In genomic region chr17:1713878-1714487, GRCh38 we compare ENCODE assay signal across 8 cellular contexts. TPM values are rescaled to one million over a fixed set of nuclear protein-coding genes. Genes with fewer than 3 reads are reported as not detected.
DNase-seq lines count a peak whose midpoint lies in the region; ATAC-seq and TF ChIP-seq lines count a peak whose summit lies in the region.

No MANE protein-coding gene starts in this region.

- H3K9me3 Mint-ChIP-seq in natural killer cell treated with Interleukin-12 subunit alpha and Interleukin-12 subunit beta and Interleukin-15 and Interleukin-18, amount 100 ng/mL, for 72 hours, result no peaks in the 10 kb centered on the region

- H3K27me3 ChIP-seq in heart right ventricle, result peaks cover 0 to 11% (median 0%) of the 10 kb centered on the region in 7 donors

- WGBS in heart right ventricle, 2 donors, result 8 to 18% methylated on average over 11 of the region's 11 CpGs

- H3K9me3 ChIP-seq in heart right ventricle, result no peaks in the 10 kb centered on the region

- H3K4me1 ChIP-seq in heart right ventricle, result peaks cover 17 to 76% (median 68%) of the 10 kb centered on the region in 9 donors

- ATAC-seq in heart right ventricle (no peak), left ventricle myocardium superior (no peak)
- no peak for ATAC-seq in natural killer cell treated with Interleukin-12 subunit alpha and Interleukin-12 subunit beta and Interleukin-15 and Interleukin-18, amount 100 ng/mL, for 72 hours

- H3K27me3 Mint-ChIP-seq in natural killer cell treated with Interleukin-12 subunit alpha and Interleukin-12 subunit beta and Interleukin-15 and Interleukin-18, amount 100 ng/mL, for 72 hours, result no peaks in the 10 kb centered on the region

- DNase-seq in heart right ventricle (no peak), left ventricle myocardium superior (no peak), OCI-M1 (lab: John Stamatoyannopoulos, UW) (peak; percentile 58), ecto neural progenitor cell (ENCODE audit: low spot score) (peak; percentile 83), DMS79 treated with DMSO at 0.1 percent for 48 hours (lab: John Stamatoyannopoulos, UW) (no peak), AG20443 (ENCODE audit: low spot score) (no peak)
- DNase-seq in natural killer cell treated with Interleukin-12 subunit alpha and Interleukin-12 subunit beta and Interleukin-15 and Interleukin-18, amount 100 ng/mL, for 72 hours (ENCODE audit: low spot score), result peak; percentile 6
- no peak for DNase-seq in activated CD4-positive, CD25-positive, alpha-beta regulatory T cell treated with anti-CD3 and anti-CD28 coated beads, Interleukin-2, amount 50 U/mL, for 72 hours

- peak overlapping the region; percentile 98 to 100 (median 99) for H3K27ac ChIP-seq in heart right ventricle

- peak in 5 of 9 donors; percentile 11 to 46 (median 25) for TF ChIP-seq CTCF in heart right ventricle (IDR thresholded peaks at IDR 0.05)

- H3K4me3 Mint-ChIP-seq in natural killer cell treated with Interleukin-12 subunit alpha and Interleukin-12 subunit beta and Interleukin-15 and Interleukin-18, amount 100 ng/mL, for 72 hours, result peak overlapping the region; percentile 41

- peak overlapping the region in 1 of 2 donors; percentile 68 for H3K27ac Mint-ChIP-seq in natural killer cell treated with Interleukin-12 subunit alpha and Interleukin-12 subunit beta and Interleukin-15 and Interleukin-18, amount 100 ng/mL, for 72 hours

- peaks cover 0 to 38% (median 24%) of the 10 kb centered on the region in 9 donors for H3K36me3 ChIP-seq in heart right ventricle

- intact Hi-C loops in heart right ventricle (cut with DNase I), result loop anchor here in 9 of 10 donors (1.0 to 10.0 kb wide), 10 partner anchors 30 to 449 kb away; partner anchors contain the start of gene PRPF8 (in 1 of the 9)
- intact Hi-C loops in left ventricle myocardium superior (cut with micrococcal nuclease), result no loop called here

- peaks cover 30 to 31% of the 10 kb centered on the region in 2 donors for H3K4me1 Mint-ChIP-seq in natural killer cell treated with Interleukin-12 subunit alpha and Interleukin-12 subunit beta and Interleukin-15 and Interleukin-18, amount 100 ng/mL, for 72 hours (ENCODE audit: low read depth in 2 of 2)

- H3K36me3 Mint-ChIP-seq in natural killer cell treated with Interleukin-12 subunit alpha and Interleukin-12 subunit beta and Interleukin-15 and Interleukin-18, amount 100 ng/mL, for 72 hours, result peaks cover 11% of the 10 kb centered on the region

- H3K4me3 ChIP-seq in heart right ventricle, result peak overlapping the region; percentile 43 to 99 (median 94)

RNA-seq across cellular contexts. Expression of gene TLCD2, which starts 3.8 kb away (rescaled TPM):
- total RNA-seq in heart right ventricle, result 1 to 10 TPM in 9 of 10 donors, under 1 TPM in 1; 0.96 to 6.0 (median 1.9) TPM
- 1 to 10 TPM; 1.6 to 3.2 TPM for polyA plus RNA-seq in heart right ventricle
- 1.7 TPM for total RNA-seq in left ventricle myocardium superior
- under 1 TPM; 0.17 to 0.78 TPM for total RNA-seq in natural killer cell treated with Interleukin-12 subunit alpha and Interleukin-12 subunit beta and Interleukin-15 and Interleukin-18, amount 100 ng/mL, for 72 hours

RNA-seq across cellular contexts. Expression of gene WDR81, which starts 10.5 kb away (rescaled TPM):
- total RNA-seq in heart right ventricle (10 to 100 TPM in 4 of 10 donors, 1 to 10 TPM in 6; 7.7 to 16.9 (median 9.2) TPM), left ventricle myocardium superior (7.6 TPM)
- polyA plus RNA-seq in heart right ventricle, result 10 to 100 TPM in 1 of 2 donors, 1 to 10 TPM in 1; 8.5 to 14.9 TPM
- total RNA-seq in natural killer cell treated with Interleukin-12 subunit alpha and Interleukin-12 subunit beta and Interleukin-15 and Interleukin-18, amount 100 ng/mL, for 72 hours, result 10 to 100 TPM; 17.9 to 30.9 TPM

RNA-seq across cellular contexts. Expression of gene SERPINF2, which starts 28.7 kb away (rescaled TPM):
- 1 to 10 TPM in 3 of 10 donors, under 1 TPM in 5, not detected in 2; 0.18 to 1.3 (median 0.41) TPM for total RNA-seq in heart right ventricle
- 1 to 10 TPM; 2.0 to 2.8 TPM for polyA plus RNA-seq in heart right ventricle
- 1.4 TPM for total RNA-seq in left ventricle myocardium superior
- total RNA-seq in natural killer cell treated with Interleukin-12 subunit alpha and Interleukin-12 subunit beta and Interleukin-15 and Interleukin-18, amount 100 ng/mL, for 72 hours, result under 1 TPM in 1 of 2 donors, not detected in 1; 0.24 TPM

RNA-seq across cellular contexts. Expression of gene PRPF8, which starts 29.3 kb away (rescaled TPM):
- total RNA-seq in heart right ventricle, result 100 to 1,000 TPM; 137 to 205 (median 179) TPM
- 100 to 1,000 TPM in 1 of 2 donors, 10 to 100 TPM in 1; 79.1 to 107 TPM for polyA plus RNA-seq in heart right ventricle
- 135 TPM for total RNA-seq in left ventricle myocardium superior
- 100 to 1,000 TPM; 348 to 422 TPM for total RNA-seq in natural killer cell treated with Interleukin-12 subunit alpha and Interleukin-12 subunit beta and Interleukin-15 and Interleukin-18, amount 100 ng/mL, for 72 hours

RNA-seq across cellular contexts. Expression of gene SERPINF1, which starts 47.9 kb away (rescaled TPM):
- 100 to 1,000 TPM in 4 of 10 donors, 10 to 100 TPM in 6; 26.2 to 185 (median 89.1) TPM for total RNA-seq in heart right ventricle
- polyA plus RNA-seq in heart right ventricle, result 100 to 1,000 TPM; 181 to 247 TPM
- total RNA-seq in left ventricle myocardium superior, result 146 TPM
- total RNA-seq in natural killer cell treated with Interleukin-12 subunit alpha and Interleukin-12 subunit beta and Interleukin-15 and Interleukin-18, amount 100 ng/mL, for 72 hours, result not detected

Comparison
In these comparisons a context has a peak if more than half of its experiments do, and no peak if none do; other contexts are left out.
1. DNase-seq: peak in OCI-M1 (single experiment), ecto neural progenitor cell (single experiment) and natural killer cell treated with Interleukin-12 subunit alpha and Interleukin-12 subunit beta and Interleukin-15 and Interleukin-18, amount 100 ng/mL, for 72 hours (single experiment); none in heart right ventricle (0 of 2), left ventricle myocardium superior (single experiment), activated CD4-positive, CD25-positive, alpha-beta regulatory T cell treated with anti-CD3 and anti-CD28 coated beads, Interleukin-2, amount 50 U/mL, for 72 hours (single experiment), DMS79 treated with DMSO at 0.1 percent for 48 hours (single experiment) and AG20443 (single experiment).